Comparison of ENCODE assay signal across 19 cellular contexts in the genomic region with DNA sequence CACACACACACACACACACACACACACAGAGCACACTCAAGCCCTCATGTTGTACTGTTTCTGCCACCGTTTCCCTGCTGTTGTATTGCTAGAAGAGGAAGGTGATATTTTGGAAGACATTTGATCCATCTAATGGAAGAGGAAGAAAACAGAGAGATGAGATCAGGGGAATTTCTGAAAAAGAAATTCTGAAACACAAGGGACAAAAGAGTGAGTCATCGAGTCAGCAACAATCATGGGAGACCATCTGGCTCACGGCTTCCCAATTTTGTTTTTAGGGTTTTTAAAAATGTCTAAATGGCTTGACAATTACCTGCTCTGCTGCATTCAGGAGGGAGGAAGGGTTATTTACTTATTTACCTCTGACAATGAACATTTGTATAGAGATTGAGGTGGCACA. TPM values are rescaled to one million over a fixed set of nuclear protein-coding genes. Genes with fewer than 3 reads are reported as not detected.
DNase-seq lines count a peak whose midpoint lies in the region; ATAC-seq, FAIRE-seq and TF ChIP-seq lines count a peak whose summit lies in the region.
"Had no signal": no experiment of that assay in that cellular context is flagged by ENCODE, and none has a peak within 500 bp of the region (broad histone marks: within the 10 kb centered on the region; RNA-seq: fewer than 3 reads in every experiment).

No MANE protein-coding gene starts in this region.

- no peaks in the 10 kb centered on the region for H3K27me3 Mint-ChIP-seq in astrocyte (ENCODE audit: low read depth, unreplicated experiment)

- peak overlapping the region; percentile 43 for H2AFZ ChIP-seq in astrocyte (ENCODE audit: low read depth, low read length)

- peak; percentile 21 for DNase-seq in DMS 273 treated with DMSO at 0.1 percent for 48 hours (lab: John Stamatoyannopoulos, UW)
- peak; percentile 35 for DNase-seq in LHCN-M2 (ENCODE audit: low read depth)
- DNase-seq in astrocyte (ENCODE audit: low read depth) = peak; percentile 49
- DNase-seq in lung microvascular endothelial cell (ENCODE audit: low read depth in 2 of 2) = peak; percentile 73 to 82
- DNase-seq in kidney glomerular epithelial cell (lab: John Stamatoyannopoulos, UW) = no peak
- DNase-seq in activated CD4-positive, alpha-beta T cell treated with anti-CD3 and anti-CD28 coated beads, Interleukin-2, amount 50 U/mL, for 1 hour = no peak
- no peak for DNase-seq in NCI-H1092 treated with DMSO at 0.1 percent for 48 hours (lab: John Stamatoyannopoulos, UW)
- DNase-seq: AML-193; effector memory CD8-positive, alpha-beta T cell; naive thymus-derived CD8-positive, alpha-beta T cell; NCI-H510A treated with DMSO at 0.1 percent for 48 hours; right lobe of liver; stimulated activated naive CD8-positive, alpha-beta T cell treated with anti-CD3 and anti-CD28 coated beads, Interleukin-15, Interleukin-2, amounts not matched to agents 100 U/mL and 50 U/mL, for 24 hours; T-helper 9 cell had no signal

- H3K36me3 Mint-ChIP-seq in astrocyte (ENCODE audit: low read depth, unreplicated experiment) = no peaks in the 10 kb centered on the region
- H3K36me3 Mint-ChIP-seq: naive thymus-derived CD8-positive, alpha-beta T cell had no signal

- no peak overlapping the region for H3K27ac Mint-ChIP-seq in astrocyte (ENCODE audit: unreplicated experiment)
- H3K27ac Mint-ChIP-seq: effector memory CD8-positive, alpha-beta T cell had no signal

- no peaks in the 10 kb centered on the region for H4K20me1 ChIP-seq in astrocyte (ENCODE audit: insufficient read depth, low read length)

- H3K36me3 ChIP-seq in astrocyte (ENCODE audit: insufficient read depth, low read length) = no peaks in the 10 kb centered on the region
- H3K36me3 ChIP-seq: heart left ventricle, right lobe of liver had no signal

- peak overlapping the region; percentile 28 for H3K9ac ChIP-seq in astrocyte (ENCODE audit: low read length)

- no peak overlapping the region for H3K4me3 ChIP-seq in astrocyte (ENCODE audit: insufficient read depth, low read depth, low read length)
- H3K4me3 ChIP-seq: heart left ventricle, right lobe of liver had no signal

- H3K79me2 ChIP-seq in astrocyte (ENCODE audit: insufficient read depth, low read length) = no peaks in the 10 kb centered on the region

- no peak for ATAC-seq in GM18517 (IDR thresholded peaks at IDR 0.05; ENCODE audit: unreplicated experiment)
- ATAC-seq: effector memory CD8-positive, alpha-beta T cell; naive thymus-derived CD8-positive, alpha-beta T cell; stimulated activated naive CD8-positive, alpha-beta T cell treated with anti-CD3 and anti-CD28 coated beads, Interleukin-15, Interleukin-2, amounts not matched to agents 100 U/mL and 50 U/mL, for 24 hours had no signal

- FAIRE-seq in astrocyte (lab: Jason Lieb, UNC) = no peak
- FAIRE-seq: G401.6, H54 had no signal

- H3K9me3 Mint-ChIP-seq in astrocyte (ENCODE audit: unreplicated experiment) = no peaks in the 10 kb centered on the region
- H3K9me3 Mint-ChIP-seq: effector memory CD8-positive, alpha-beta T cell; naive thymus-derived CD8-positive, alpha-beta T cell had no signal

- TF ChIP-seq CTCF in astrocyte (IDR thresholded peaks at IDR 0.05; ENCODE audit: insufficient read depth, low read depth, low read length) = no peak

- peak overlapping the region; percentile 11 for H3K27ac ChIP-seq in astrocyte (ENCODE audit: low read depth, low read length)
- H3K27ac ChIP-seq: HL-60, right lobe of liver had no signal

- peaks cover 9% of the 10 kb centered on the region for H3K4me1 Mint-ChIP-seq in astrocyte (ENCODE audit: low read depth, unreplicated experiment)

- peaks cover 8% of the 10 kb centered on the region for H3K4me1 ChIP-seq in astrocyte (ENCODE audit: insufficient read depth, low read length)
- H3K4me1 ChIP-seq: right lobe of liver had no signal

- no peak overlapping the region for H3K4me3 Mint-ChIP-seq in astrocyte (ENCODE audit: unreplicated experiment)
- H3K4me3 Mint-ChIP-seq: effector memory CD8-positive, alpha-beta T cell; naive thymus-derived CD8-positive, alpha-beta T cell had no signal

- no peaks in the 10 kb centered on the region for H3K27me3 ChIP-seq in astrocyte (ENCODE audit: insufficient read depth, low read length)
- H3K27me3 ChIP-seq: heart left ventricle, right lobe of liver had no signal

- no peaks in the 10 kb centered on the region for H3K9me3 ChIP-seq in astrocyte (ENCODE audit: insufficient read depth, low read depth, low read length)
- H3K9me3 ChIP-seq: heart left ventricle, right lobe of liver had no signal

- peak overlapping the region; percentile 52 for H3K4me2 ChIP-seq in astrocyte (ENCODE audit: low read length)

RNA-seq across cellular contexts. Expression of gene SOX4, which starts 22.0 kb away (rescaled TPM):
- total RNA-seq in LHCN-M2 (2014; rRNA removed) (4.3 and 6.2 TPM in 2 replicates), astrocyte (94.9 and 108 TPM in 2 replicates), lung microvascular endothelial cell (61.7 and 109 TPM in 2 replicates)
- 3.3 TPM for polyA plus RNA-seq in LHCN-M2 (2012)

Comparison
In these comparisons a context has a peak if more than half of its experiments do, and no peak if none do; other contexts are left out.
1. DNase-seq: peak in DMS 273 treated with DMSO at 0.1 percent for 48 hours (single experiment), LHCN-M2 (single experiment), astrocyte (single experiment) and lung microvascular endothelial cell (2 of 2); none in kidney glomerular epithelial cell (single experiment), activated CD4-positive, alpha-beta T cell treated with anti-CD3 and anti-CD28 coated beads, Interleukin-2, amount 50 U/mL, for 1 hour (single experiment) and NCI-H1092 treated with DMSO at 0.1 percent for 48 hours (single experiment).